Comparison of ENCODE assay signal across 1 cellular context in the genomic region with DNA sequence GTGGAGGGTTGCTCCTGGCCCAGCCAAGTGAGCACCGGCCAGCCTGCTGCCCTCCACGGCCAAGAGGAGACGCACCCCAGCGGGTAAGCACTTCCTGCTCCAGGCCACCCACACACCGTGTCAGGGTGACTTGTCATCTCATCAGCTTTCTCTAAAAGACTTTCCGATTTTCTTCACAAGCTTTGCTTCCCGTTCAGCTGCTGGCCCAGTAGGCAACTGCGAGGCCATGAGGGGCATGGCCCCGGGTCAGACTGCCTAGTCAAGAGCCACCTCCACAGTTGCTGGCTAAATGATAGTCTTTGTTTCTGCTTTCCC.
TF ChIP-seq lines count a peak whose summit lies in the region.

No MANE protein-coding gene starts in this region.

TF ChIP-seq in HEK293T, 16 proteins besides CTCF, POLR2A, EP300 and RAD21:
- TF ChIP-seq SP1 (IDR thresholded peaks at IDR 0.05) (no peak), ARNT (IDR thresholded peaks at IDR 0.05) (no peak), SUZ12 (IDR thresholded peaks at IDR 0.05) (no peak), FOXA1 (IDR thresholded peaks at IDR 0.05) (no peak), LEF1 (IDR thresholded peaks at IDR 0.05; ENCODE audit: borderline replicate concordance) (no peak), FOXK2 (IDR thresholded peaks at IDR 0.05) (no peak)
